Comparison of ENCODE assay signal across 22 cellular contexts in genomic region chr2:120711694-120712093, GRCh38. TPM values are rescaled to one million over a fixed set of nuclear protein-coding genes. Genes with fewer than 3 reads are reported as not detected.
DNase-seq lines count a peak whose midpoint lies in the region; ATAC-seq, FAIRE-seq and TF ChIP-seq lines count a peak whose summit lies in the region.
"Had no signal": no experiment of that assay in that cellular context is flagged by ENCODE, and none has a peak within 500 bp of the region (broad histone marks: within the 10 kb centered on the region; RNA-seq: fewer than 3 reads in every experiment).

No MANE protein-coding gene starts in this region.

- H3K27me3 ChIP-seq in bronchial epithelial cell (ENCODE audit: control insufficient read depth, insufficient read depth, low read length) = peaks cover 9% of the 10 kb centered on the region
- peaks cover 0 to 16% (median 0%) of the 10 kb centered on the region in 7 donors for H3K27me3 ChIP-seq in spleen (replicated peaks in 1 of 7)

- H3K27ac ChIP-seq in spleen = no peak overlapping the region
- H3K27ac ChIP-seq: HL-60, KMS-11, RWPE1, SK-N-MC had no signal

- H3K4me1 Mint-ChIP-seq in CD14-positive monocyte (no peaks in the 10 kb centered on the region), HFFc6 (ENCODE audit: low read depth) (peaks cover 63% of the 10 kb centered on the region)

- H3K36me3 Mint-ChIP-seq in CD14-positive monocyte (no peaks in the 10 kb centered on the region), HFFc6 (ENCODE audit: low read depth) (no peaks in the 10 kb centered on the region)

- WGBS in spleen, 5 donors = 58 to 78% (median 67%) methylated on average over 5 of the region's 5 CpGs

- H3K9me3 Mint-ChIP-seq in CD14-positive monocyte (peaks cover 0 to 2% (median 0%) of the 10 kb centered on the region in 7 donors), HFFc6 (no peaks in the 10 kb centered on the region)
- H3K9me3 Mint-ChIP-seq: H9 had no signal

- H3K4me1 ChIP-seq in spleen = peaks cover 0 to 5% (median 0%) of the 10 kb centered on the region in 6 donors

- ATAC-seq in HG03439 (IDR thresholded peaks at IDR 0.05; ENCODE audit: unreplicated experiment) = no peak

- no peaks in the 10 kb centered on the region for H3K9me3 ChIP-seq in spleen

- H3K4me3 ChIP-seq in bronchial epithelial cell (ENCODE audit: low read depth, low read length) (no peak overlapping the region), spleen (no peak overlapping the region)
- H3K4me3 ChIP-seq: SK-N-MC had no signal

- no peak overlapping the region for H3K4me3 Mint-ChIP-seq in CD14-positive monocyte
- peak overlapping the region; percentile 58; the same call in 1 of the 2 replicates for H3K4me3 Mint-ChIP-seq in HFFc6

- no peak for TF ChIP-seq POLR2A in spleen (IDR thresholded peaks at IDR 0.05)

- TF ChIP-seq CTCF in CD14-positive monocyte (IDR thresholded peaks at IDR 0.05) (no peak), HFFc6 (IDR thresholded peaks at IDR 0.05) (no peak), bronchial epithelial cell (IDR thresholded peaks at IDR 0.05; ENCODE audit: insufficient read depth, low read length, severe bottlenecking) (no peak), spleen (IDR thresholded peaks at IDR 0.05 in 8 of 11, conservative IDR thresholded peaks at IDR 0.05 in 3 of 11) (no peak)

- H3K27me3 Mint-ChIP-seq in CD14-positive monocyte (ENCODE audit: low read depth in 3 of 3) (peaks cover 1 to 10% (median 4%) of the 10 kb centered on the region in 3 donors), HFFc6 (ENCODE audit: insufficient read depth) (peaks cover 3% of the 10 kb centered on the region)

- H3K27ac Mint-ChIP-seq in CD14-positive monocyte (no peak overlapping the region), HFFc6 (peak overlapping the region; percentile 73)

- DNase-seq in CD14-positive monocyte (ENCODE audit: low spot score) (peak; percentile 10), HFFc6 (peak; percentile 54), bronchial epithelial cell (ENCODE audit: low read depth) (no peak), spleen (peak; percentile 33), cerebellar cortex (ENCODE audit: low spot score) (no peak), middle frontal gyrus (ENCODE audit: extremely low spot score, low spot score) (no peak)
- DNase-seq in activated CD4-positive, alpha-beta T cell treated with anti-CD3 and anti-CD28 coated beads for 1 hour = no peak
- DNase-seq: AML-193, DMS53, H9, NCI-H1417 treated with DMSO at 0.1 percent for 48 hours, NCI-H187, NCI-H446 treated with DMSO at 0.1 percent for 48 hours, NCI-H526 treated with DMSO at 0.1 percent for 48 hours, SHP77 treated with DMSO at 0.1 percent for 48 hours, SW 1271 had no signal

- H3K36me3 ChIP-seq in bronchial epithelial cell (ENCODE audit: control insufficient read depth, insufficient read depth, low read length) = no peaks in the 10 kb centered on the region
- no peaks in the 10 kb centered on the region for H3K36me3 ChIP-seq in spleen

- peak; percentile 85 for FAIRE-seq in bronchial epithelial cell (lab: Jason Lieb, UNC)
- FAIRE-seq: D721Med had no signal

- intact Hi-C loops in CD14-positive monocyte (cut with micrococcal nuclease) = no loop called here
- intact Hi-C loops in spleen (cut with DNase I; ENCODE audit: low total_unique reads) = no loop called here

RNA-seq across cellular contexts. Expression of gene GLI2, which starts 24.0 kb away (rescaled TPM):
- polyA plus RNA-seq in CD14-positive monocyte (not detected), spleen (under 1 TPM; 0.22 to 0.32 (median 0.23) TPM)
- total RNA-seq in HFFc6 (2021; fragmentation: NEBNext Ultra II Directional; extraction: Animal tissue kit (Norgen Biotek cat#: 25700)) = 10 to 100 TPM; 40.2 to 46.1 (median 41.9) TPM
- total RNA-seq in bronchial epithelial cell (under 0.01 and 0.26 TPM in 2 replicates), spleen (10 to 100 TPM in 1 of 7 donors, 1 to 10 TPM in 5, under 1 TPM in 1; 0.51 to 10.6 (median 1.7) TPM)

Comparison
In these comparisons a context has a peak if more than half of its experiments do, and no peak if none do; other contexts are left out.
1. DNase-seq: peak in CD14-positive monocyte (single experiment), HFFc6 (single experiment) and spleen (single experiment); none in bronchial epithelial cell (single experiment), activated CD4-positive, alpha-beta T cell treated with anti-CD3 and anti-CD28 coated beads for 1 hour (single experiment), cerebellar cortex (single experiment) and middle frontal gyrus (single experiment).